Comparison of ENCODE assay signal across 14 cellular contexts in genomic region chr4:48654015-48654664, GRCh38.
DNase-seq lines count a peak whose midpoint lies in the region; ATAC-seq and TF ChIP-seq lines count a peak whose summit lies in the region.
"Had no signal": no experiment of that assay in that cellular context is flagged by ENCODE, and none has a peak within 500 bp of the region (broad histone marks: within the 10 kb centered on the region; RNA-seq: fewer than 3 reads in every experiment).

No MANE protein-coding gene starts in this region.

- peak overlapping the region in 1 of 2 donors; percentile 12 for H3K27ac ChIP-seq in aorta (ENCODE audit: low read depth in 1 of 2, low read length in 2 of 2)
- H3K27ac ChIP-seq in ovary = no peak overlapping the region
- H3K27ac ChIP-seq: BLaER1 had no signal

- H3K27me3 Mint-ChIP-seq in activated naive CD4-positive, alpha-beta T cell treated with anti-CD3 and anti-CD28 coated beads, Interleukin-2, amount 50 U/mL, for 24 hours = no peaks in the 10 kb centered on the region
- H3K27me3 Mint-ChIP-seq in memory B cell = no peaks in the 10 kb centered on the region
- H3K27me3 Mint-ChIP-seq: central memory CD8-positive, alpha-beta T cell; stimulated activated memory B cell treated with anti-CD40 and anti-IgM and Interleukin-4, amounts not matched to agents 10 μg/mL and 1 μg/mL and 100 μg/mL, for 72 hours had no signal

- H3K36me3 ChIP-seq in aorta (ENCODE audit: control insufficient read depth in 1 of 2, insufficient read depth in 2 of 2, low read length in 1 of 2) (no peaks in the 10 kb centered on the region), ovary (no peaks in the 10 kb centered on the region)
- H3K36me3 ChIP-seq: sigmoid colon had no signal

- peak overlapping the region; percentile 15 for H3K4me3 ChIP-seq in choroid plexus epithelial cell (ENCODE audit: low read depth, low read length)
- H3K4me3 ChIP-seq in aorta (ENCODE audit: low read length in 2 of 2) = peak overlapping the region in 1 of 2 donors; percentile 64
- H3K4me3 ChIP-seq in ovary = no peak overlapping the region
- H3K4me3 ChIP-seq: BLaER1, GM12878 had no signal

- H3K9me3 ChIP-seq in aorta (ENCODE audit: control insufficient read depth, low read length) (no peaks in the 10 kb centered on the region), ovary (no peaks in the 10 kb centered on the region)
- H3K9me3 ChIP-seq: BLaER1, sigmoid colon had no signal

- WGBS in aorta, 2 donors = 48 to 53% methylated on average over 4 of the region's 4 CpGs
- 47 to 55% (median 52%) methylated on average over 4 of the region's 4 CpGs for WGBS in ovary, 3 donors

- intact Hi-C loops in aorta (cut with DNase I) = no loop called here
- intact Hi-C loops in ovary (cut with DNase I) = no loop called here

- no peaks in the 10 kb centered on the region for H3K27me3 ChIP-seq in aorta (ENCODE audit: control insufficient read depth in 1 of 2, insufficient read depth in 2 of 2, low read length in 1 of 2)
- H3K27me3 ChIP-seq in ovary = no peaks in the 10 kb centered on the region
- H3K27me3 ChIP-seq: BLaER1, sigmoid colon had no signal

- ATAC-seq in memory B cell (ENCODE audit: low read depth) = no peak
- ATAC-seq in aorta (ENCODE audit: low FRiP score) = peak; percentile 39
- no peak for ATAC-seq in HG03196 (IDR thresholded peaks at IDR 0.05; ENCODE audit: unreplicated experiment)
- ATAC-seq: GM12878; stimulated activated memory B cell treated with anti-CD40 and anti-IgM and Interleukin-4, amounts not matched to agents 10 μg/mL and 1 μg/mL and 100 μg/mL, for 72 hours had no signal

- H3K4me1 Mint-ChIP-seq in activated naive CD4-positive, alpha-beta T cell treated with anti-CD3 and anti-CD28 coated beads, Interleukin-2, amount 50 U/mL, for 24 hours = peaks cover 60% of the 10 kb centered on the region
- peaks cover 21% of the 10 kb centered on the region for H3K4me1 Mint-ChIP-seq in memory B cell

- no peak for TF ChIP-seq CTCF in choroid plexus epithelial cell (conservative IDR thresholded peaks at IDR 0.05; ENCODE audit: low read depth, low read length)
- TF ChIP-seq CTCF in ovary (IDR thresholded peaks at IDR 0.05) = no peak

- H3K4me1 ChIP-seq in aorta (ENCODE audit: control insufficient read depth in 1 of 2, insufficient read depth in 2 of 2, low read length in 2 of 2) = peaks cover 3 to 12% of the 10 kb centered on the region in 2 donors
- no peaks in the 10 kb centered on the region for H3K4me1 ChIP-seq in ovary (ENCODE audit: insufficient read depth)
- H3K4me1 ChIP-seq: BLaER1 had no signal

- peak overlapping the region; percentile 27 for H3K27ac Mint-ChIP-seq in activated naive CD4-positive, alpha-beta T cell treated with anti-CD3 and anti-CD28 coated beads, Interleukin-2, amount 50 U/mL, for 24 hours
- H3K27ac Mint-ChIP-seq in memory B cell = peak overlapping the region; percentile 82
- H3K27ac Mint-ChIP-seq: stimulated activated memory B cell treated with anti-CD40 and anti-IgM and Interleukin-4, amounts not matched to agents 10 μg/mL and 1 μg/mL and 100 μg/mL, for 72 hours had no signal

- H3K36me3 Mint-ChIP-seq in activated naive CD4-positive, alpha-beta T cell treated with anti-CD3 and anti-CD28 coated beads, Interleukin-2, amount 50 U/mL, for 24 hours = peaks cover 17% of the 10 kb centered on the region
- H3K36me3 Mint-ChIP-seq in memory B cell = peaks cover 14% of the 10 kb centered on the region

- no peak overlapping the region for H3K4me3 Mint-ChIP-seq in activated naive CD4-positive, alpha-beta T cell treated with anti-CD3 and anti-CD28 coated beads, Interleukin-2, amount 50 U/mL, for 24 hours
- no peak overlapping the region for H3K4me3 Mint-ChIP-seq in memory B cell
- H3K4me3 Mint-ChIP-seq: central memory CD8-positive, alpha-beta T cell; stimulated activated memory B cell treated with anti-CD40 and anti-IgM and Interleukin-4, amounts not matched to agents 10 μg/mL and 1 μg/mL and 100 μg/mL, for 72 hours had no signal

- TF ChIP-seq EP300 in ovary (IDR thresholded peaks at IDR 0.05) = no peak

- H3K9me3 Mint-ChIP-seq in activated naive CD4-positive, alpha-beta T cell treated with anti-CD3 and anti-CD28 coated beads, Interleukin-2, amount 50 U/mL, for 24 hours = no peaks in the 10 kb centered on the region
- H3K9me3 Mint-ChIP-seq in memory B cell = peaks cover under 1% of the 10 kb centered on the region
- H3K9me3 Mint-ChIP-seq: central memory CD8-positive, alpha-beta T cell; stimulated activated memory B cell treated with anti-CD40 and anti-IgM and Interleukin-4, amounts not matched to agents 10 μg/mL and 1 μg/mL and 100 μg/mL, for 72 hours had no signal

- no peak for TF ChIP-seq POLR2A in ovary (IDR thresholded peaks at IDR 0.05)

- no peak for DNase-seq in activated naive CD4-positive, alpha-beta T cell treated with anti-CD3 and anti-CD28 coated beads, Interleukin-2, amount 50 U/mL, for 16 hours
- DNase-seq in choroid plexus epithelial cell (ENCODE audit: low read depth) = peak; percentile 51
- no peak for DNase-seq in memory B cell (ENCODE audit: low spot score in 2 of 2)
- no peak for DNase-seq in aorta
- DNase-seq in ovary = no peak
- no peak for DNase-seq in dermis blood vessel endothelial cell
- DNase-seq: NCI-H1092 had no signal
